22 cellular contexts compared by ENCODE assay signal in the genomic region with DNA sequence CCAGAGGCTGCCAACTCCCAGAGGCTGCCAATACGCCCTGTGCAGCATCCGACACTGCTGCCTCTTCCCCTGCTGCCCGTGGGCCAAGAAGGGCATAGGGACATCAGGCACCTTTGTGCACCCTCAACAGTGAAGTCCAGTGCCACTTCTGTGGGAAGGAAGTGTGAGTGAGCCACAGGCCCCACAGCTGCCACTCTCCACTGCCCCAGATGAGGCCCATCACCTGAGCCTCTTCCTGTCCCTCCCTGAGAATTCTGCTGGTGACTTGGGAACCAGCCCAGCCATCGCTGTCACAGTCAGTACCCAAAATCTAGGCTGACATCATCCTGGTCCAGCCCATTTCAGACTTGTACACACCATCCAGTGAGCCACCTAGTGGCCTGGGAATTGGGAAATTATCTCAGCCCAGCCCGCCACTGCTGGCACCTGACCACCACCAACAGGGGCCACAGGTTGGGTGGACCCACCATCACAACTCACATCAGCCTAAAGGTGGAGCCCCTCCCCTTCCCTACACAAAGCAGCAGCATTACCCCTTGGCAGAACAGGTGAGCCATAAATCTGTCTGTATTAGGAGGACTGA.
DNase-seq lines count a peak whose midpoint lies in the region; ATAC-seq and TF ChIP-seq lines count a peak whose summit lies in the region.
"Had no signal": no experiment of that assay in that cellular context is flagged by ENCODE, and none has a peak within 500 bp of the region (broad histone marks: within the 10 kb centered on the region; RNA-seq: fewer than 3 reads in every experiment).

No MANE protein-coding gene starts in this region.

- H3K9ac ChIP-seq in OCI-LY1 (ENCODE audit: low read length), result no peak overlapping the region

- H3K36me3 Mint-ChIP-seq in MCF 10A (ENCODE audit: insufficient read depth, unreplicated experiment), result no peaks in the 10 kb centered on the region
- H3K36me3 Mint-ChIP-seq in activated T-cell treated with anti-CD3 and anti-CD28 coated beads, Interleukin-2, amount 50 U/mL, for 4 hours (ENCODE audit: insufficient read depth), result no peaks in the 10 kb centered on the region
- H3K36me3 Mint-ChIP-seq: IgD-negative memory B cell had no signal

- no peaks in the 10 kb centered on the region for H3K9me3 Mint-ChIP-seq in MCF 10A (ENCODE audit: unreplicated experiment)
- peaks cover 8% of the 10 kb centered on the region for H3K9me3 Mint-ChIP-seq in activated T-cell treated with anti-CD3 and anti-CD28 coated beads, Interleukin-2, amount 50 U/mL, for 4 hours
- H3K9me3 Mint-ChIP-seq: activated CD4-positive, alpha-beta T cell treated with anti-CD3 and anti-CD28 coated beads, Interleukin-2, amount 10 ng/mL, durations not matched to agents 24 days and 14 days had no signal

- H3K27me3 ChIP-seq in breast epithelium (no peaks in the 10 kb centered on the region), OCI-LY1 (ENCODE audit: insufficient read depth, low read length) (no peaks in the 10 kb centered on the region)
- H3K27me3 ChIP-seq: gastroesophageal sphincter, hepatocyte, testis had no signal

- no peak for ATAC-seq in HG03439 (IDR thresholded peaks at IDR 0.05; ENCODE audit: unreplicated experiment)
- no peak for ATAC-seq in activated T-cell treated with anti-CD3 and anti-CD28 coated beads, Interleukin-2, amount 50 U/mL, for 4 hours
- ATAC-seq: gastroesophageal sphincter had no signal

- POLR2A ChIA-PET in MCF 10A (lab: Yijun Ruan, JAX), result no interaction called here
- POLR2A ChIA-PET in HEK293T (lab: Yijun Ruan, JAX), result no interaction called here

- H3K27ac ChIP-seq in breast epithelium, result no peak overlapping the region
- no peak overlapping the region for H3K27ac ChIP-seq in OCI-LY1 (ENCODE audit: low read depth, low read length, poor library complexity, severe bottlenecking)
- H3K27ac ChIP-seq: gastroesophageal sphincter, hepatocyte, testis had no signal

- no peak overlapping the region for H2AFZ ChIP-seq in OCI-LY1 (ENCODE audit: low read length)
- H2AFZ ChIP-seq: hepatocyte had no signal

- H3K4me1 ChIP-seq in breast epithelium, result no peaks in the 10 kb centered on the region
- no peaks in the 10 kb centered on the region for H3K4me1 ChIP-seq in OCI-LY1 (ENCODE audit: insufficient read depth, low read length, severe bottlenecking)
- H3K4me1 ChIP-seq: gastroesophageal sphincter, testis had no signal

- no peak overlapping the region for H3K4me2 ChIP-seq in OCI-LY1 (ENCODE audit: low read length)
- H3K4me2 ChIP-seq: hepatocyte had no signal

- no peak overlapping the region for H3K4me3 Mint-ChIP-seq in MCF 10A (ENCODE audit: unreplicated experiment)
- no peak overlapping the region for H3K4me3 Mint-ChIP-seq in activated T-cell treated with anti-CD3 and anti-CD28 coated beads, Interleukin-2, amount 50 U/mL, for 4 hours
- H3K4me3 Mint-ChIP-seq: activated CD4-positive, alpha-beta T cell treated with anti-CD3 and anti-CD28 coated beads, Interleukin-2, amount 10 ng/mL, durations not matched to agents 24 days and 14 days; activated T-cell treated with anti-CD3 and anti-CD28 coated beads, Interleukin-2, amount 50 U/mL, for 24 hours; IgD-negative memory B cell had no signal

- H3F3A ChIP-seq in OCI-LY1 (ENCODE audit: insufficient read depth, low read length), result no peaks in the 10 kb centered on the region

- H3K9me2 ChIP-seq in OCI-LY1 (ENCODE audit: low read depth, low read length), result no peaks in the 10 kb centered on the region

- no peak overlapping the region for H3K27ac Mint-ChIP-seq in MCF 10A (ENCODE audit: low read depth, unreplicated experiment)
- H3K27ac Mint-ChIP-seq: activated CD4-positive, alpha-beta T cell treated with anti-CD3 and anti-CD28 coated beads, Interleukin-2, amount 10 ng/mL, durations not matched to agents 24 days and 14 days; activated T-cell treated with anti-CD3 and anti-CD28 coated beads, Interleukin-2, amount 50 U/mL, for 24 hours; IgD-negative memory B cell had no signal

- H3K79me2 ChIP-seq in OCI-LY1 (ENCODE audit: insufficient read depth, low read length), result no peaks in the 10 kb centered on the region
- H3K79me2 ChIP-seq: hepatocyte had no signal

- TF ChIP-seq CTCF in MCF 10A (IDR thresholded peaks at IDR 0.05; ENCODE audit: unreplicated experiment) (no peak), breast epithelium (IDR thresholded peaks at IDR 0.05) (no peak), OCI-LY1 (IDR thresholded peaks at IDR 0.05; ENCODE audit: low read length) (peak; percentile 12; the same call in 1 of the 2 replicates), choroid plexus epithelial cell (conservative IDR thresholded peaks at IDR 0.05; ENCODE audit: low read depth, low read length) (peak; percentile 15)

- no peaks in the 10 kb centered on the region for H3K4me1 Mint-ChIP-seq in MCF 10A (ENCODE audit: insufficient read depth, unreplicated experiment)
- H3K4me1 Mint-ChIP-seq in activated T-cell treated with anti-CD3 and anti-CD28 coated beads, Interleukin-2, amount 50 U/mL, for 4 hours (ENCODE audit: low read depth), result no peaks in the 10 kb centered on the region
- H3K4me1 Mint-ChIP-seq: activated CD4-positive, alpha-beta T cell treated with anti-CD3 and anti-CD28 coated beads, Interleukin-2, amount 10 ng/mL, durations not matched to agents 24 days and 14 days; IgD-negative memory B cell had no signal

- intact Hi-C loops in MCF 10A (cut with micrococcal nuclease), result loop anchor here (10.0 kb wide), 1 partner anchor 227 kb away; no protein-coding TSS in a partner anchor
- intact Hi-C loops in breast epithelium (cut with DNase I; ENCODE audit: low total_unique reads), result no loop called here

- CTCF ChIA-PET in MCF 10A (lab: Yijun Ruan, JAX), result no interaction called here
- CTCF ChIA-PET in HEK293T (lab: Yijun Ruan, JAX), result no interaction called here

- H3K36me3 ChIP-seq in breast epithelium, result no peaks in the 10 kb centered on the region
- no peaks in the 10 kb centered on the region for H3K36me3 ChIP-seq in OCI-LY1 (ENCODE audit: insufficient read depth, low read length)
- H3K36me3 ChIP-seq: gastroesophageal sphincter had no signal

- no peak overlapping the region for H3K4me3 ChIP-seq in breast epithelium
- no peak overlapping the region for H3K4me3 ChIP-seq in OCI-LY1 (ENCODE audit: low read depth, low read length, poor library complexity, severe bottlenecking)
- no peak overlapping the region for H3K4me3 ChIP-seq in choroid plexus epithelial cell (ENCODE audit: low read depth, low read length)
- H3K4me3 ChIP-seq: gastroesophageal sphincter, hepatocyte, testis had no signal

- H3K9me3 ChIP-seq in breast epithelium, result peaks cover 0 to 4% of the 10 kb centered on the region in 2 donors
- H3K9me3 ChIP-seq in OCI-LY1 (ENCODE audit: low read length), result no peaks in the 10 kb centered on the region
- H3K9me3 ChIP-seq: gastroesophageal sphincter, testis had no signal

- no peaks in the 10 kb centered on the region for H4K20me1 ChIP-seq in OCI-LY1 (ENCODE audit: insufficient read depth, low read length)

- peaks cover 41% of the 10 kb centered on the region for H3K27me3 Mint-ChIP-seq in MCF 10A (ENCODE audit: insufficient read depth, unreplicated experiment)
- no peaks in the 10 kb centered on the region for H3K27me3 Mint-ChIP-seq in activated T-cell treated with anti-CD3 and anti-CD28 coated beads, Interleukin-2, amount 50 U/mL, for 4 hours (ENCODE audit: low read depth)
- H3K27me3 Mint-ChIP-seq: activated CD4-positive, alpha-beta T cell treated with anti-CD3 and anti-CD28 coated beads, Interleukin-2, amount 10 ng/mL, durations not matched to agents 24 days and 14 days; activated T-cell treated with anti-CD3 and anti-CD28 coated beads, Interleukin-2, amount 50 U/mL, for 24 hours; IgD-negative memory B cell had no signal

- no TSS peak for BruUV-seq in MCF 10A (replicated peaks; lab: Mats Ljungman, UMichigan)

- peak; percentile 7 for DNase-seq in MCF 10A (ENCODE audit: unreplicated experiment)
- no peak for DNase-seq in breast epithelium (ENCODE audit: low spot score in 2 of 2)
- DNase-seq in choroid plexus epithelial cell (ENCODE audit: low read depth), result no peak
- no peak for DNase-seq in activated T-cell treated with anti-CD3 and anti-CD28 coated beads, Interleukin-2, amount 50 U/mL, for 4 hours
- no peak for DNase-seq in C1 segment of cervical spinal cord (lab: John Stamatoyannopoulos, UW)
- DNase-seq in HEK293T (ENCODE audit: extremely low spot score), result no peak
- DNase-seq: activated CD4-positive, alpha-beta T cell treated with anti-CD3 and anti-CD28 coated beads, Interleukin-2, amount 10 ng/mL, durations not matched to agents 24 days and 14 days; activated gamma-delta T cell treated with Interleukin-2 at 50 U/mL for 16 hours; activated T-cell treated with anti-CD3 and anti-CD28 coated beads, Interleukin-2, amount 50 U/mL, for 24 hours; caudate nucleus; DMS79; GF-D8; NCI-H1092 treated with DMSO at 0.1 percent for 48 hours; NCI-H187; RPMI8226; stimulated activated naive CD4-positive, alpha-beta T cell; testis had no signal

- no peak for TF ChIP-seq POLR2A in breast epithelium (IDR thresholded peaks at IDR 0.05)

TF ChIP-seq in HEK293T, 16 proteins besides CTCF, POLR2A, EP300 and RAD21:
- TF ChIP-seq TARDBP (IDR thresholded peaks at IDR 0.05), result no peak
- TF ChIP-seq, protein P1, sequence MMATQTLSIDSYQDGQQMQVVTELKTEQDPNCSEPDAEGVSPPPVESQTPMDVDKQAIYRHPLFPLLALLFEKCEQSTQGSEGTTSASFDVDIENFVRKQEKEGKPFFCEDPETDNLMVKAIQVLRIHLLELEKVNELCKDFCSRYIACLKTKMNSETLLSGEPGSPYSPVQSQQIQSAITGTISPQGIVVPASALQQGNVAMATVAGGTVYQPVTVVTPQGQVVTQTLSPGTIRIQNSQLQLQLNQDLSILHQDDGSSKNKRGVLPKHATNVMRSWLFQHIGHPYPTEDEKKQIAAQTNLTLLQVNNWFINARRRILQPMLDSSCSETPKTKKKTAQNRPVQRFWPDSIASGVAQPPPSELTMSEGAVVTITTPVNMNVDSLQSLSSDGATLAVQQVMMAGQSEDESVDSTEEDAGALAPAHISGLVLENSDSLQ (IDR thresholded peaks at IDR 0.05), result no peak
- TF ChIP-seq FOXM1 (IDR thresholded peaks at IDR 0.05; ENCODE audit: borderline replicate concordance), result no peak
- TF ChIP-seq LEF1 (IDR thresholded peaks at IDR 0.05; ENCODE audit: borderline replicate concordance), result no peak
- TF ChIP-seq BHLHE40 (IDR thresholded peaks at IDR 0.05; ENCODE audit: borderline replicate concordance), result no peak
- TF ChIP-seq FOXK2 (IDR thresholded peaks at IDR 0.05), result no peak
- no peak for TF ChIP-seq CTBP1 (IDR thresholded peaks at IDR 0.05; ENCODE audit: borderline replicate concordance)
- TF ChIP-seq HDGF (IDR thresholded peaks at IDR 0.05; ENCODE audit: borderline replicate concordance), result no peak
- no peak for TF ChIP-seq ZNF384 (IDR thresholded peaks at IDR 0.05)
- TF ChIP-seq ARNT (IDR thresholded peaks at IDR 0.05), result no peak
- no peak for TF ChIP-seq ELF4 (IDR thresholded peaks at IDR 0.05)
- TF ChIP-seq SP1 (IDR thresholded peaks at IDR 0.05), result no peak

Comparison
In these comparisons a context has a peak if more than half of its experiments do, and no peak if none do; other contexts are left out.
1. CTCF ChIP-seq: peak in OCI-LY1 (single experiment) and choroid plexus epithelial cell (single experiment); none in MCF 10A (single experiment) and breast epithelium (0 of 3).